ENCODE assay signal across 20 cellular contexts in the genomic region with DNA sequence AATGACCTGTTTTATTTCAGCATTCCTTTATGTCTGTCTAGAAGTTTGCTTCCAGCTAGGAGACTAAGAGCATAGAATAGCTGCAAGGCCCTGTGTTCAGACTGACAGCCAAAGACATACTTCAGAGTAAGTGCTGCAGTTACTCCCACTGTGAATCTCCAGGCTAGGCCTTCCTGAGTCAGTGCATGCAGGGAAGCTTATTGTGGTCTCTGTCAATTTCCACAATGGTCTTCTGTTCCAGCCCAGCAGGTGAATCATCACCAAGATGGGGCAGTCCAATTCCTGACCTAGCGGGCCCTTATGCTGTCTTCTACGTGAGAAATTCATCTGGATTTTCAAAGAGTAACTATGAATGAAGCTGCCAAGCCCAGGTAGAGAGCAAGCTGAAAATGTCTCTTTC.
DNase-seq lines count a peak whose midpoint lies in the region; ATAC-seq and TF ChIP-seq lines count a peak whose summit lies in the region.
"Had no signal": no experiment of that assay in that cellular context is flagged by ENCODE, and none has a peak within 500 bp of the region (broad histone marks: within the 10 kb centered on the region; RNA-seq: fewer than 3 reads in every experiment).

No MANE protein-coding gene starts in this region.

- TF ChIP-seq CTCF in neural cell (IDR thresholded peaks at IDR 0.05; ENCODE audit: poor library complexity, severe bottlenecking): no peak

- H2AFZ ChIP-seq in neural cell (ENCODE audit: low read depth, low read length): no peak overlapping the region

- H3K27me3 ChIP-seq in H7 (ENCODE audit: control insufficient read depth, insufficient read depth, low read length): no peaks in the 10 kb centered on the region
- H3K27me3 ChIP-seq in NT2/D1 (ENCODE audit: insufficient read depth, insufficient read length): no peaks in the 10 kb centered on the region
- no peaks in the 10 kb centered on the region for H3K27me3 ChIP-seq in neural cell (ENCODE audit: insufficient read depth, low read depth, low read length)
- H3K27me3 ChIP-seq: heart left ventricle had no signal

- H3K4me2 ChIP-seq in neural cell (ENCODE audit: low read length): no peak overlapping the region

- no peaks in the 10 kb centered on the region for H3K4me1 ChIP-seq in NT2/D1 (ENCODE audit: insufficient read depth, insufficient read length)

- H3K36me3 ChIP-seq in H7 (replicated peaks; ENCODE audit: control insufficient read depth, insufficient read depth, low read length) (no peaks in the 10 kb centered on the region), NT2/D1 (ENCODE audit: insufficient read depth, insufficient read length, low read length) (no peaks in the 10 kb centered on the region), neural cell (ENCODE audit: insufficient read depth, low read length) (no peaks in the 10 kb centered on the region)
- H3K36me3 ChIP-seq: heart left ventricle had no signal

- H3K9ac ChIP-seq in NT2/D1 (ENCODE audit: insufficient read length, low read depth): no peak overlapping the region
- no peak overlapping the region for H3K9ac ChIP-seq in neural cell (ENCODE audit: low read length)

- no peaks in the 10 kb centered on the region for H4K20me1 ChIP-seq in neural cell (ENCODE audit: insufficient read depth)

- H3K27ac ChIP-seq in epithelial cell of prostate (peak overlapping the region; percentile 5), neural cell (ENCODE audit: low read length) (no peak overlapping the region)
- H3K27ac ChIP-seq: heart left ventricle, VCaP had no signal

- no peak for TF ChIP-seq RAD21 in neural cell (conservative IDR thresholded peaks at IDR 0.05)

- H3F3A ChIP-seq in neural cell (ENCODE audit: insufficient read depth, low read length, poor library complexity, severe bottlenecking): peaks cover 4% of the 10 kb centered on the region

- no peak for ATAC-seq in HG02588 (IDR thresholded peaks at IDR 0.05; ENCODE audit: unreplicated experiment)
- ATAC-seq: effector memory CD8-positive, alpha-beta T cell; heart left ventricle; K562; natural killer cell treated with Interleukin-12 subunit alpha and Interleukin-12 subunit beta and Interleukin-15 and Interleukin-18, amount 100 ng/mL, for 72 hours; T-cell had no signal

- DNase-seq in H7: peak; percentile 3
- peak; percentile 61 for DNase-seq in NT2/D1 (ENCODE audit: low read depth, low spot score)
- DNase-seq in epithelial cell of prostate (ENCODE audit: low read depth, low spot score): no peak
- DNase-seq in amygdala (lab: John Stamatoyannopoulos, UW): no peak
- no peak for DNase-seq in dedifferentiated amniotic fluid mesenchymal stem cell (ENCODE audit: extremely low spot score)
- DNase-seq: activated CD4-positive, alpha-beta T cell treated with anti-CD3 and anti-CD28 coated beads, Interleukin-2, amount 50 U/mL, for 4 hours; activated effector memory CD4-positive, alpha-beta T cell treated with anti-CD3 and anti-CD28 coated beads, Interleukin-2, amount 50 U/mL, for 16 hours; amniotic stem cell; COR-L47; effector memory CD8-positive, alpha-beta T cell; heart left ventricle; NCI-H2029 treated with DMSO at 0.1 percent for 48 hours; NCI-H524; T-cell; trophoblast cell had no signal

- peak; percentile 77 for TF ChIP-seq EP300 in neural cell (conservative IDR thresholded peaks at IDR 0.05; ENCODE audit: poor library complexity, severe bottlenecking)

- no peaks in the 10 kb centered on the region for H3K79me2 ChIP-seq in neural cell (replicated peaks; ENCODE audit: insufficient read depth, low read length)

- H3K9me3 ChIP-seq in NT2/D1 (ENCODE audit: insufficient read depth, low read length) (no peaks in the 10 kb centered on the region), neural cell (ENCODE audit: low read length) (no peaks in the 10 kb centered on the region)
- H3K9me3 ChIP-seq: heart left ventricle had no signal

- H3K9me2 ChIP-seq in neural cell (ENCODE audit: insufficient read depth, low read length): no peaks in the 10 kb centered on the region

- H3K4me3 ChIP-seq in H7 (ENCODE audit: insufficient read depth, low read depth, low read length) (no peak overlapping the region), NT2/D1 (ENCODE audit: insufficient read length, low read depth) (no peak overlapping the region), neural cell (ENCODE audit: low read length) (no peak overlapping the region)
- H3K4me3 ChIP-seq: heart left ventricle, K562 had no signal

TF ChIP-seq in neural cell, 6 proteins besides CTCF, POLR2A, EP300 and RAD21:
- TF ChIP-seq POLR2AphosphoS5 (IDR thresholded peaks at IDR 0.05) (peak; percentile 54), SMC3 (conservative IDR thresholded peaks at IDR 0.05; ENCODE audit: poor library complexity) (no peak)
- TF ChIP-seq, protein P1, sequence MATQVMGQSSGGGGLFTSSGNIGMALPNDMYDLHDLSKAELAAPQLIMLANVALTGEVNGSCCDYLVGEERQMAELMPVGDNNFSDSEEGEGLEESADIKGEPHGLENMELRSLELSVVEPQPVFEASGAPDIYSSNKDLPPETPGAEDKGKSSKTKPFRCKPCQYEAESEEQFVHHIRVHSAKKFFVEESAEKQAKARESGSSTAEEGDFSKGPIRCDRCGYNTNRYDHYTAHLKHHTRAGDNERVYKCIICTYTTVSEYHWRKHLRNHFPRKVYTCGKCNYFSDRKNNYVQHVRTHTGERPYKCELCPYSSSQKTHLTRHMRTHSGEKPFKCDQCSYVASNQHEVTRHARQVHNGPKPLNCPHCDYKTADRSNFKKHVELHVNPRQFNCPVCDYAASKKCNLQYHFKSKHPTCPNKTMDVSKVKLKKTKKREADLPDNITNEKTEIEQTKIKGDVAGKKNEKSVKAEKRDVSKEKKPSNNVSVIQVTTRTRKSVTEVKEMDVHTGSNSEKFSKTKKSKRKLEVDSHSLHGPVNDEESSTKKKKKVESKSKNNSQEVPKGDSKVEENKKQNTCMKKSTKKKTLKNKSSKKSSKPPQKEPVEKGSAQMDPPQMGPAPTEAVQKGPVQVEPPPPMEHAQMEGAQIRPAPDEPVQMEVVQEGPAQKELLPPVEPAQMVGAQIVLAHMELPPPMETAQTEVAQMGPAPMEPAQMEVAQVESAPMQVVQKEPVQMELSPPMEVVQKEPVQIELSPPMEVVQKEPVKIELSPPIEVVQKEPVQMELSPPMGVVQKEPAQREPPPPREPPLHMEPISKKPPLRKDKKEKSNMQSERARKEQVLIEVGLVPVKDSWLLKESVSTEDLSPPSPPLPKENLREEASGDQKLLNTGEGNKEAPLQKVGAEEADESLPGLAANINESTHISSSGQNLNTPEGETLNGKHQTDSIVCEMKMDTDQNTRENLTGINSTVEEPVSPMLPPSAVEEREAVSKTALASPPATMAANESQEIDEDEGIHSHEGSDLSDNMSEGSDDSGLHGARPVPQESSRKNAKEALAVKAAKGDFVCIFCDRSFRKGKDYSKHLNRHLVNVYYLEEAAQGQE (IDR thresholded peaks at IDR 0.05; ENCODE audit: borderline replicate concordance): peak; percentile 72
TF ChIP-seq in neural cell: peak in this region for 2.

Comparison
In these comparisons a context has a peak if more than half of its experiments do, and no peak if none do; other contexts are left out.
1. DNase-seq: peak in H7 (single experiment) and NT2/D1 (single experiment); none in epithelial cell of prostate (single experiment), amygdala (0 of 56) and dedifferentiated amniotic fluid mesenchymal stem cell (single experiment).